ENCODE assay signal across 24 cellular contexts in the genomic region with DNA sequence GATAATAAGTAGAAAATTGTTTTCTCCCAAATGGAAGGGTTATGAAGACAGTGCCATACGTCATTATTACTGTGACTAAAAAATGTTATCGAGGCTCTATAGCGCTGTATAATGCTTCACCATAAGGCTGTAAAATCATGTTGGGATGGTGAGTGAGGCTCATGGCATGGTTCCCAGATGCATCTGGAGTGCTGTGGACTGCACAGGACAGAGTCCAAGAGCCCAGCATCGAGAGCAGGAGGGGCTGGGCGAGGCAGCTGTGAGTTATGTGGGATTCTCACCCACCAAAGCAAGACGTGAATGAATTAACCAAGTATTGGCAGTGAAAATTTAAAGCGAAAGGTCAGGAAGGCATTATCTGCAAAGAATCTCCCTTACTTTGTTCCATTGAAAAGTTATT.
"Had no signal": no experiment of that assay in that cellular context is flagged by ENCODE, and none has a peak within 500 bp of the region (broad histone marks: within the 10 kb centered on the region; RNA-seq: fewer than 3 reads in every experiment).

No MANE protein-coding gene starts in this region.

- DNase-seq: cerebellar nuclear complex; cortex of kidney; foreskin fibroblast; gastrocnemius medialis; heart right ventricle; immature natural killer cell; islet precursor cell; left lung; mammary epithelial cell; naive B cell; occipital lobe; ovary; right lobe of liver; stimulated activated CD4-positive, alpha-beta T cell treated with anti-CD3 and anti-CD28 coated beads, Interleukin-12 subunit alpha, Interleukin-12 subunit beta, amount 100 ng/mL, for 4 hours; stimulated activated CD4-positive, alpha-beta T cell treated with anti-CD3 and anti-CD28 coated beads, Interleukin-1b, Interleukin-23, amount 100 ng/mL, for 48 hours; stimulated activated CD4-positive, alpha-beta T cell treated with anti-CD3 and anti-CD28 coated beads, Interleukin-4, amount 100 ng/mL, for 1 hour; stimulated activated naive CD4-positive, alpha-beta T cell treated with Interleukin-2 at 50 U/mL for 16 hours; stomach; testis; tibial artery had no signal

- H3K9me3 ChIP-seq: gastrocnemius medialis, left lung, ovary, right lobe of liver, testis, tibial artery had no signal

- H3K27ac Mint-ChIP-seq: immature natural killer cell; naive B cell; natural killer cell treated with Interleukin-12 subunit alpha and Interleukin-12 subunit beta and Interleukin-15 and Interleukin-18, amount 100 ng/mL, for 72 hours; stimulated activated effector memory CD8-positive, alpha-beta T cell treated with anti-CD3 and anti-CD28 coated beads, Interleukin-12 subunit alpha, Interleukin-12 subunit beta, amount 100 ng/mL, for 72 hours; type B pancreatic cell had no signal

- H3K36me3 Mint-ChIP-seq: immature natural killer cell; naive B cell; stimulated activated effector memory CD8-positive, alpha-beta T cell treated with anti-CD3 and anti-CD28 coated beads, Interleukin-12 subunit alpha, Interleukin-12 subunit beta, amount 100 ng/mL, for 72 hours; type B pancreatic cell had no signal

- H3K27ac ChIP-seq: gastrocnemius medialis, heart right ventricle, left lung, ovary, right lobe of liver, stomach, testis, tibial artery had no signal

- H3K36me3 ChIP-seq: gastrocnemius medialis, heart right ventricle, left lung, ovary, right lobe of liver, stomach, tibial artery had no signal

- H3K9me3 Mint-ChIP-seq: type B pancreatic cell had no signal

- H3K4me3 Mint-ChIP-seq: immature natural killer cell; naive B cell; natural killer cell treated with Interleukin-12 subunit alpha and Interleukin-12 subunit beta and Interleukin-15 and Interleukin-18, amount 100 ng/mL, for 72 hours; stimulated activated effector memory CD8-positive, alpha-beta T cell treated with anti-CD3 and anti-CD28 coated beads, Interleukin-12 subunit alpha, Interleukin-12 subunit beta, amount 100 ng/mL, for 72 hours; type B pancreatic cell had no signal

- H3K4me3 ChIP-seq: gastrocnemius medialis, heart right ventricle, left lung, ovary, right lobe of liver, smooth muscle cell, stomach, testis, tibial artery had no signal

- H3K4me1 ChIP-seq: gastrocnemius medialis, heart right ventricle, left lung, right lobe of liver, stomach, testis, tibial artery had no signal

- H3K27me3 Mint-ChIP-seq: naive B cell; natural killer cell treated with Interleukin-12 subunit alpha and Interleukin-12 subunit beta and Interleukin-15 and Interleukin-18, amount 100 ng/mL, for 72 hours; type B pancreatic cell had no signal

- H3K4me1 Mint-ChIP-seq: immature natural killer cell; naive B cell; stimulated activated effector memory CD8-positive, alpha-beta T cell treated with anti-CD3 and anti-CD28 coated beads, Interleukin-12 subunit alpha, Interleukin-12 subunit beta, amount 100 ng/mL, for 72 hours had no signal

- H3K27me3 ChIP-seq: gastrocnemius medialis, heart right ventricle, left lung, ovary, right lobe of liver, stomach, testis, tibial artery had no signal
